Comparison of ENCODE assay signal across 13 cellular contexts in genomic region chr11:97965849-97966646, GRCh38.
A peak's percentile ranks its signal among the peaks of the same experiment; 100 is the strongest.
DNase-seq lines count a peak whose midpoint lies in the region; TF ChIP-seq lines count a peak whose summit lies in the region.
"Had no signal": no experiment of that assay in that cellular context is flagged by ENCODE, and none has a peak within 500 bp of the region (broad histone marks: within the 10 kb centered on the region; RNA-seq: fewer than 3 reads in every experiment).

No MANE protein-coding gene starts in this region.

- POLR2A ChIA-PET in A673 (lab: Charles Lee; ENCODE audit: low non-redundant PET) = no interaction called here

- no TSS peak for BruUV-seq in A673 (replicated peaks; lab: Mats Ljungman, UMichigan)

- TF ChIP-seq CTCF in A673 (conservative IDR thresholded peaks at IDR 0.05; ENCODE audit: low read depth, low read length) (no peak), dorsolateral prefrontal cortex (IDR thresholded peaks at IDR 0.05 in 54 of 56, conservative IDR thresholded peaks at IDR 0.05 in 2 of 56; ENCODE audit: low read depth in 1 of 56, partially characterized antibody in 56 of 56) (no peak)

- H3K27ac ChIP-seq in A673 (ENCODE audit: low read depth, low read length, poor library complexity, severe bottlenecking) (no peak overlapping the region), dorsolateral prefrontal cortex (no peak overlapping the region)
- H3K27ac ChIP-seq: pancreas had no signal

- H3K4me3 ChIP-seq in A673 (ENCODE audit: low read depth, low read length, poor library complexity, severe bottlenecking) (no peak overlapping the region), dorsolateral prefrontal cortex (no peak overlapping the region)
- H3K4me3 ChIP-seq: pancreas had no signal

- DNase-seq in A673 (ENCODE audit: low spot score) (peak; percentile 10), HPDE6-E6E7 (ENCODE audit: extremely low spot score) (peak; percentile 73), astrocyte of the hippocampus (ENCODE audit: low read depth, low spot score) (peak; percentile 76), iris pigment epithelial cell (ENCODE audit: low read depth) (peak; percentile 93), dorsolateral prefrontal cortex (no peak), NOMO-1 treated with DMSO at 0.1 percent for 48 hours (lab: John Stamatoyannopoulos, UW; ENCODE audit: unreplicated experiment) (no peak), retina (no peak), iPS-NIHi7 (ENCODE audit: extremely low spot score) (no peak)
- DNase-seq: activated CD4-positive, alpha-beta T cell treated with anti-CD3 and anti-CD28 coated beads for 4 hours; DND-41; NCI-H446; pancreas; substantia nigra had no signal

- intact Hi-C loops in A673 (cut with micrococcal nuclease; ENCODE audit: unreplicated experiment) (no loop called here), dorsolateral prefrontal cortex (cut with DNase I) (no loop called here)

- H3K4me1 ChIP-seq in A673 (ENCODE audit: insufficient read depth, low read length, poor library complexity, severe bottlenecking) = no peaks in the 10 kb centered on the region
- H3K4me1 ChIP-seq: pancreas had no signal

- H3K27me3 ChIP-seq in A673 (replicated peaks; ENCODE audit: insufficient read depth, low read depth, low read length, poor library complexity) (no peaks in the 10 kb centered on the region), dorsolateral prefrontal cortex (peaks cover 0 to 4% (median 0%) of the 10 kb centered on the region in 45 donors)
- H3K27me3 ChIP-seq: pancreas had no signal

- H3K36me3 ChIP-seq in A673 (ENCODE audit: insufficient read depth, low read length, poor library complexity, severe bottlenecking) = no peaks in the 10 kb centered on the region
- H3K36me3 ChIP-seq: pancreas had no signal

- no peaks in the 10 kb centered on the region for H3K9me3 ChIP-seq in A673 (ENCODE audit: low read depth, low read length, poor library complexity, severe bottlenecking)
- H3K9me3 ChIP-seq: pancreas had no signal

- CTCF ChIA-PET in A673 (lab: Charles Lee) = no interaction called here

Comparison
In these comparisons a context has a peak if more than half of its experiments do, and no peak if none do; other contexts are left out.
1. DNase-seq: peak in A673 (single experiment), HPDE6-E6E7 (single experiment), astrocyte of the hippocampus (single experiment) and iris pigment epithelial cell (single experiment); none in dorsolateral prefrontal cortex (0 of 10), NOMO-1 treated with DMSO at 0.1 percent for 48 hours (single experiment), retina (single experiment) and iPS-NIHi7 (single experiment).